11 cellular contexts compared by ENCODE assay signal in genomic region chr1:212774584-212774983, GRCh38. TPM values are rescaled to one million over a fixed set of nuclear protein-coding genes. Genes with fewer than 3 reads are reported as not detected.
DNase-seq lines count a peak whose midpoint lies in the region; ATAC-seq and TF ChIP-seq lines count a peak whose summit lies in the region.
"Had no signal": no experiment of that assay in that cellular context is flagged by ENCODE, and none has a peak within 500 bp of the region (broad histone marks: within the 10 kb centered on the region; RNA-seq: fewer than 3 reads in every experiment).

No MANE protein-coding gene starts in this region.

- DNase-seq in Ammon's horn (ENCODE audit: low spot score) (peak; percentile 41), H4 (ENCODE audit: low spot score) (peak; percentile 45), SKM-1 (lab: John Stamatoyannopoulos, UW; ENCODE audit: unreplicated experiment) (peak; percentile 63), fibroblast of peridontal ligament (ENCODE audit: extremely low read depth) (peak; percentile 46), BE2C (no peak), cerebellar cortex (ENCODE audit: low spot score) (no peak)
- DNase-seq: NCI-H526, T-cell, uterus had no signal

- no peak overlapping the region for H3K4me3 ChIP-seq in BE2C (ENCODE audit: low read depth, low read length)
- H3K4me3 ChIP-seq: uterus had no signal

- H3K4me1 ChIP-seq in BE2C = no peaks in the 10 kb centered on the region
- H3K4me1 ChIP-seq: uterus had no signal

- H3K9me3 ChIP-seq in BE2C = no peaks in the 10 kb centered on the region

- H3K27me3 ChIP-seq in BE2C = no peaks in the 10 kb centered on the region
- H3K27me3 ChIP-seq: uterus had no signal

- TF ChIP-seq CTCF in BE2C (IDR thresholded peaks at IDR 0.05; ENCODE audit: low read depth, low read length) = no peak

- no peaks in the 10 kb centered on the region for H3K36me3 ChIP-seq in BE2C
- H3K36me3 ChIP-seq: uterus had no signal

- ATAC-seq in GM18873 (IDR thresholded peaks at IDR 0.05; ENCODE audit: low FRiP score, unreplicated experiment) (no peak), GM18868 (IDR thresholded peaks at IDR 0.05; ENCODE audit: unreplicated experiment) (no peak)
- ATAC-seq: T-cell had no signal

RNA-seq across cellular contexts. Expression of gene NSL1, which starts 17.0 kb away (rescaled TPM):
- total RNA-seq in H4 (2014; rRNA removed; shearing (Covaris generic)) = 46.8 and 51.2 TPM in 2 replicates
- 49.4 TPM for polyA plus RNA-seq in BE2C (2012; ENCODE audit: insufficient read depth, insufficient read length, low read depth)

RNA-seq across cellular contexts. Expression of gene TATDN3, which starts 17.1 kb away (rescaled TPM):
- total RNA-seq in H4 (2014; rRNA removed; shearing (Covaris generic)) = 18.7 and 25.3 TPM in 2 replicates
- 22.2 TPM for polyA plus RNA-seq in BE2C (2012; ENCODE audit: insufficient read depth, insufficient read length, low read depth)

Comparison
In these comparisons a context has a peak if more than half of its experiments do, and no peak if none do; other contexts are left out.
1. DNase-seq: peak in Ammon's horn (single experiment), H4 (single experiment), SKM-1 (single experiment) and fibroblast of peridontal ligament (single experiment); none in BE2C (single experiment) and cerebellar cortex (single experiment).